ENCODE assay signal across 8 cellular contexts in genomic region chr21:38914531-38915385, GRCh38.
A peak's percentile ranks its signal among the peaks of the same experiment; 100 is the strongest.
DNase-seq lines count a peak whose midpoint lies in the region; ATAC-seq and TF ChIP-seq lines count a peak whose summit lies in the region.
"Had no signal": no experiment of that assay in that cellular context is flagged by ENCODE, and none has a peak within 500 bp of the region (broad histone marks: within the 10 kb centered on the region; RNA-seq: fewer than 3 reads in every experiment).

No MANE protein-coding gene starts in this region.

- POLR2A ChIA-PET in HEK293 (lab: Yijun Ruan, JAX): no interaction called here

- intact Hi-C loops in activated CD4-positive, alpha-beta T cell treated with anti-CD3 and anti-CD28 coated beads, Interleukin-2, amount 10 ng/mL, durations not matched to agents 24 days and 14 days (cut with micrococcal nuclease): loop anchor here (2.0 to 10.0 kb wide), 3 partner anchors 70 to 210 kb away; no protein-coding TSS in a partner anchor

- no peaks in the 10 kb centered on the region for H3K36me3 Mint-ChIP-seq in mesothelial cell of epicardium
- H3K36me3 Mint-ChIP-seq in activated CD4-positive, alpha-beta T cell treated with anti-CD3 and anti-CD28 coated beads, Interleukin-2, amount 10 ng/mL, durations not matched to agents 24 days and 14 days (ENCODE audit: low read depth): no peaks in the 10 kb centered on the region

- ATAC-seq in GM18511 (IDR thresholded peaks at IDR 0.05; ENCODE audit: unreplicated experiment): no peak

- H3K27ac ChIP-seq in HEK293 (ENCODE audit: extremely low read depth, low read depth, low read length): no peak overlapping the region
- H3K27ac ChIP-seq in skin epidermis: peak overlapping the region in 11 of 21 experiments; percentile 5 to 91 (median 63)

- peak; percentile 64 for DNase-seq in NCI-H2196 (lab: John Stamatoyannopoulos, UW; ENCODE audit: unreplicated experiment)
- peak; percentile 38 for DNase-seq in fibroblast of pulmonary artery (ENCODE audit: low read depth)
- no peak for DNase-seq in mesothelial cell of epicardium (ENCODE audit: low spot score in 2 of 2, unreplicated experiment in 2 of 2)
- DNase-seq in activated CD4-positive, alpha-beta T cell treated with anti-CD3 and anti-CD28 coated beads, Interleukin-2, amount 10 ng/mL, durations not matched to agents 24 days and 14 days: no peak
- DNase-seq: activated CD4-positive, CD25-positive, alpha-beta regulatory T cell treated with anti-CD3 and anti-CD28 coated beads, Interleukin-2, amount 50 U/mL, for 72 hours had no signal

- H3K9me3 Mint-ChIP-seq in mesothelial cell of epicardium: no peaks in the 10 kb centered on the region
- H3K9me3 Mint-ChIP-seq in activated CD4-positive, alpha-beta T cell treated with anti-CD3 and anti-CD28 coated beads, Interleukin-2, amount 10 ng/mL, durations not matched to agents 24 days and 14 days: peaks cover 2% of the 10 kb centered on the region

- no peaks in the 10 kb centered on the region; the same call in 1 of the 2 replicates for H3K4me1 ChIP-seq in HEK293 (ENCODE audit: control insufficient read depth, insufficient read depth, low read length)

- CTCF ChIA-PET in HEK293 (lab: Yijun Ruan, JAX): interaction anchor here (0.5 to 1.0 kb wide), 4 partner anchors 8 to 600 kb away, joined by 3 to 5 read pairs (median 3); no protein-coding TSS in a partner anchor

- H3K4me3 ChIP-seq in HEK293 (ENCODE audit: low read depth, low read length) (no peak overlapping the region), fibroblast of pulmonary artery (replicated peaks; ENCODE audit: low read depth, low read length) (no peak overlapping the region), skin epidermis (no peak overlapping the region)

- no peak overlapping the region for H3K27ac Mint-ChIP-seq in mesothelial cell of epicardium
- no peak overlapping the region for H3K27ac Mint-ChIP-seq in activated CD4-positive, alpha-beta T cell treated with anti-CD3 and anti-CD28 coated beads, Interleukin-2, amount 10 ng/mL, durations not matched to agents 24 days and 14 days

- TF ChIP-seq CTCF in HEK293 (tag by site-specific recombination; IDR thresholded peaks at IDR 0.05): no peak
- TF ChIP-seq CTCF in fibroblast of pulmonary artery (IDR thresholded peaks at IDR 0.05; ENCODE audit: low read length, missing control alignments): no peak
- TF ChIP-seq CTCF in mesothelial cell of epicardium (IDR thresholded peaks at IDR 0.05; ENCODE audit: unreplicated experiment): no peak

- no peaks in the 10 kb centered on the region for H3K27me3 Mint-ChIP-seq in mesothelial cell of epicardium (ENCODE audit: low read depth)
- peaks cover 15% of the 10 kb centered on the region for H3K27me3 Mint-ChIP-seq in activated CD4-positive, alpha-beta T cell treated with anti-CD3 and anti-CD28 coated beads, Interleukin-2, amount 10 ng/mL, durations not matched to agents 24 days and 14 days

- H3K4me3 Mint-ChIP-seq in mesothelial cell of epicardium: no peak overlapping the region
- no peak overlapping the region for H3K4me3 Mint-ChIP-seq in activated CD4-positive, alpha-beta T cell treated with anti-CD3 and anti-CD28 coated beads, Interleukin-2, amount 10 ng/mL, durations not matched to agents 24 days and 14 days

- H3K4me1 Mint-ChIP-seq in mesothelial cell of epicardium: peaks cover 31% of the 10 kb centered on the region
- H3K4me1 Mint-ChIP-seq in activated CD4-positive, alpha-beta T cell treated with anti-CD3 and anti-CD28 coated beads, Interleukin-2, amount 10 ng/mL, durations not matched to agents 24 days and 14 days: peaks cover 4% of the 10 kb centered on the region

- no peaks in the 10 kb centered on the region for H3K36me3 ChIP-seq in HEK293 (ENCODE audit: control insufficient read depth in 2 of 2, insufficient read depth in 1 of 2, low read length in 2 of 2)

- H3K9me3 ChIP-seq in HEK293 (ENCODE audit: control insufficient read depth, insufficient read depth, low read depth, low read length): no peaks in the 10 kb centered on the region

TF ChIP-seq in HEK293, 187 proteins besides CTCF, POLR2A, EP300 and RAD21 (continues in another document):
- TF ChIP-seq ZNF747 (tag by site-specific recombination; IDR thresholded peaks at IDR 0.05) (no peak), ZNF148 (tag by site-specific recombination; IDR thresholded peaks at IDR 0.05; ENCODE audit: borderline replicate concordance) (0 out of 2 replicates have a peak, but pooled peaks have one; percentile 4), ZNF501 (tag by site-specific recombination; IDR thresholded peaks at IDR 0.05) (no peak), ZNF2 (tag by site-specific recombination; IDR thresholded peaks at IDR 0.05) (no peak)
- TF ChIP-seq, protein P1, sequence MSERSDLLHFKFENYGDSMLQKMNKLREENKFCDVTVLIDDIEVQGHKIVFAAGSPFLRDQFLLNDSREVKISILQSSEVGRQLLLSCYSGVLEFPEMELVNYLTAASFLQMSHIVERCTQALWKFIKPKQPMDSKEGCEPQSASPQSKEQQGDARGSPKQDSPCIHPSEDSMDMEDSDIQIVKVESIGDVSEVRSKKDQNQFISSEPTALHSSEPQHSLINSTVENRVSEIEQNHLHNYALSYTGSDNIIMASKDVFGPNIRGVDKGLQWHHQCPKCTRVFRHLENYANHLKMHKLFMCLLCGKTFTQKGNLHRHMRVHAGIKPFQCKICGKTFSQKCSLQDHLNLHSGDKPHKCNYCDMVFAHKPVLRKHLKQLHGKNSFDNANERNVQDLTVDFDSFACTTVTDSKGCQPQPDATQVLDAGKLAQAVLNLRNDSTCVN (tag by site-specific recombination; optimal IDR thresholded peaks at IDR 0.05): no peak
- TF ChIP-seq, protein P2, sequence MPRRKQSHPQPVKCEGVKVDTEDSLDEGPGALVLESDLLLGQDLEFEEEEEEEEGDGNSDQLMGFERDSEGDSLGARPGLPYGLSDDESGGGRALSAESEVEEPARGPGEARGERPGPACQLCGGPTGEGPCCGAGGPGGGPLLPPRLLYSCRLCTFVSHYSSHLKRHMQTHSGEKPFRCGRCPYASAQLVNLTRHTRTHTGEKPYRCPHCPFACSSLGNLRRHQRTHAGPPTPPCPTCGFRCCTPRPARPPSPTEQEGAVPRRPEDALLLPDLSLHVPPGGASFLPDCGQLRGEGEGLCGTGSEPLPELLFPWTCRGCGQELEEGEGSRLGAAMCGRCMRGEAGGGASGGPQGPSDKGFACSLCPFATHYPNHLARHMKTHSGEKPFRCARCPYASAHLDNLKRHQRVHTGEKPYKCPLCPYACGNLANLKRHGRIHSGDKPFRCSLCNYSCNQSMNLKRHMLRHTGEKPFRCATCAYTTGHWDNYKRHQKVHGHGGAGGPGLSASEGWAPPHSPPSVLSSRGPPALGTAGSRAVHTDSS (tag by site-specific recombination; IDR thresholded peaks at IDR 0.05): no peak
- TF ChIP-seq, protein P3, sequence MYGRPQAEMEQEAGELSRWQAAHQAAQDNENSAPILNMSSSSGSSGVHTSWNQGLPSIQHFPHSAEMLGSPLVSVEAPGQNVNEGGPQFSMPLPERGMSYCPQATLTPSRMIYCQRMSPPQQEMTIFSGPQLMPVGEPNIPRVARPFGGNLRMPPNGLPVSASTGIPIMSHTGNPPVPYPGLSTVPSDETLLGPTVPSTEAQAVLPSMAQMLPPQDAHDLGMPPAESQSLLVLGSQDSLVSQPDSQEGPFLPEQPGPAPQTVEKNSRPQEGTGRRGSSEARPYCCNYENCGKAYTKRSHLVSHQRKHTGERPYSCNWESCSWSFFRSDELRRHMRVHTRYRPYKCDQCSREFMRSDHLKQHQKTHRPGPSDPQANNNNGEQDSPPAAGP (tag by site-specific recombination; IDR thresholded peaks at IDR 0.05): no peak
- TF ChIP-seq, protein P4, sequence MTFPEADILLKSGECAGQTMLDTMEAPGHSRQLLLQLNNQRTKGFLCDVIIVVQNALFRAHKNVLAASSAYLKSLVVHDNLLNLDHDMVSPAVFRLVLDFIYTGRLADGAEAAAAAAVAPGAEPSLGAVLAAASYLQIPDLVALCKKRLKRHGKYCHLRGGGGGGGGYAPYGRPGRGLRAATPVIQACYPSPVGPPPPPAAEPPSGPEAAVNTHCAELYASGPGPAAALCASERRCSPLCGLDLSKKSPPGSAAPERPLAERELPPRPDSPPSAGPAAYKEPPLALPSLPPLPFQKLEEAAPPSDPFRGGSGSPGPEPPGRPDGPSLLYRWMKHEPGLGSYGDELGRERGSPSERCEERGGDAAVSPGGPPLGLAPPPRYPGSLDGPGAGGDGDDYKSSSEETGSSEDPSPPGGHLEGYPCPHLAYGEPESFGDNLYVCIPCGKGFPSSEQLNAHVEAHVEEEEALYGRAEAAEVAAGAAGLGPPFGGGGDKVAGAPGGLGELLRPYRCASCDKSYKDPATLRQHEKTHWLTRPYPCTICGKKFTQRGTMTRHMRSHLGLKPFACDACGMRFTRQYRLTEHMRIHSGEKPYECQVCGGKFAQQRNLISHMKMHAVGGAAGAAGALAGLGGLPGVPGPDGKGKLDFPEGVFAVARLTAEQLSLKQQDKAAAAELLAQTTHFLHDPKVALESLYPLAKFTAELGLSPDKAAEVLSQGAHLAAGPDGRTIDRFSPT (tag by site-specific recombination; IDR thresholded peaks at IDR 0.05): no peak

Comparison
In these comparisons a context has a peak if more than half of its experiments do, and no peak if none do; other contexts are left out.
1. DNase-seq: peak in NCI-H2196 (single experiment) and fibroblast of pulmonary artery (single experiment); none in mesothelial cell of epicardium (0 of 2) and activated CD4-positive, alpha-beta T cell treated with anti-CD3 and anti-CD28 coated beads, Interleukin-2, amount 10 ng/mL, durations not matched to agents 24 days and 14 days (single experiment).